ENCODE assay signal across 29 cellular contexts in the genomic region with DNA sequence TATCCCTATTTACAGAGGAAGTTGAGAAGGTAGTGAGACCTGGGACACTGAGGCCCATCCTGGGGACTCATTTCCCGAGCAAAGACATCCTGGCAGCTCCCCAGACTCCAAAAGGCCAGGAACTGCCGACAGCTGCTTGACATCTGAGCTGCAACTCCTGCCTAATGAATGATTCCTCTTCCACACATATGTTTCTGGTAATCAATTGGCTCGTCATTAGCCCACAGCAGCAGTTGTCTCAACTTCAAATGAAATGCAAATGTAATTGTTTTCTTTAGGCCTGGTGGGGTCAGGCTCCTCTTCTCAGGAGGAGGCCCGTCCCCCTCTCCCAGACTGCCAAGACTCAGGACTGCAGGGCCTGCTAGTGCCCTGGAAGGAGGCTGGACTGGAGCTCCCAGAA.
A peak's percentile ranks its signal among the peaks of the same experiment; 100 is the strongest.
DNase-seq lines count a peak whose midpoint lies in the region; ATAC-seq and TF ChIP-seq lines count a peak whose summit lies in the region.
"Had no signal": no experiment of that assay in that cellular context is flagged by ENCODE, and none has a peak within 500 bp of the region (broad histone marks: within the 10 kb centered on the region; RNA-seq: fewer than 3 reads in every experiment).

No MANE protein-coding gene starts in this region.

- H3K9me3 Mint-ChIP-seq in H9 (no peaks in the 10 kb centered on the region), neural crest cell (no peaks in the 10 kb centered on the region)
- H3K9me3 Mint-ChIP-seq in CD4-positive, alpha-beta T cell: no peaks in the 10 kb centered on the region
- H3K9me3 Mint-ChIP-seq: activated CD4-positive, alpha-beta T cell treated with anti-CD3 and anti-CD28 coated beads, Interleukin-2, amount 10 ng/mL, durations not matched to agents 24 days and 14 days; activated naive CD8-positive, alpha-beta T cell treated with anti-CD3 and anti-CD28 coated beads, Interleukin-2, amount 50 U/mL, for 24 hours; activated T-cell treated with anti-CD3 and anti-CD28 coated beads, Interleukin-2, amount 50 U/mL, for 4 hours; central memory CD8-positive, alpha-beta T cell; T-helper 2 cell treated with Interferon-gamma antibody and Interleukin-4, amounts not matched to agents 5 μg/mL and 100 μg/mL, for 36 hours had no signal

- no peak overlapping the region for H2AFZ ChIP-seq in H9 (ENCODE audit: low read length)

- H3K36me3 ChIP-seq in MG63: no peaks in the 10 kb centered on the region
- H3K36me3 ChIP-seq: lower lobe of right lung, neutrophil, prostate gland, sigmoid colon, suprapubic skin, upper lobe of right lung, WERI-Rb-1 had no signal

- H3K18ac ChIP-seq in H9 (ENCODE audit: insufficient read length, low read depth, low read length): no peak overlapping the region

- H3K23me2 ChIP-seq in H9 (ENCODE audit: insufficient read length, low read depth, low read length, poor library complexity, severe bottlenecking): no peaks in the 10 kb centered on the region

- H3K27ac Mint-ChIP-seq in H9 (no peak overlapping the region), neural crest cell (ENCODE audit: unreplicated experiment) (peak overlapping the region; percentile 12)
- no peak overlapping the region for H3K27ac Mint-ChIP-seq in CD4-positive, alpha-beta T cell
- H3K27ac Mint-ChIP-seq: activated CD4-positive, alpha-beta T cell treated with anti-CD3 and anti-CD28 coated beads, Interleukin-2, amount 10 ng/mL, durations not matched to agents 24 days and 14 days; activated naive CD8-positive, alpha-beta T cell treated with anti-CD3 and anti-CD28 coated beads, Interleukin-2, amount 50 U/mL, for 24 hours; T-helper 2 cell treated with Interferon-gamma antibody and Interleukin-4, amounts not matched to agents 5 μg/mL and 100 μg/mL, for 36 hours had no signal

- CTCF ChIA-PET in CD4-positive, alpha-beta T cell (lab: Charles Lee): no interaction called here

- H4K8ac ChIP-seq in H9 (replicated peaks; ENCODE audit: insufficient read length, low read depth, low read length): no peak overlapping the region

- H3K4me1 Mint-ChIP-seq in H9 (peaks cover 30 to 33% of the 10 kb centered on the region in 2 experiments), neural crest cell (peaks cover 36% of the 10 kb centered on the region)
- H3K4me1 Mint-ChIP-seq in CD4-positive, alpha-beta T cell (ENCODE audit: low read depth): no peaks in the 10 kb centered on the region
- H3K4me1 Mint-ChIP-seq: activated CD4-positive, alpha-beta T cell treated with anti-CD3 and anti-CD28 coated beads, Interleukin-2, amount 10 ng/mL, durations not matched to agents 24 days and 14 days; activated naive CD8-positive, alpha-beta T cell treated with anti-CD3 and anti-CD28 coated beads, Interleukin-2, amount 50 U/mL, for 24 hours; central memory CD8-positive, alpha-beta T cell had no signal

- POLR2A ChIA-PET in CD4-positive, alpha-beta T cell (lab: Charles Lee): no interaction called here

- no peaks in the 10 kb centered on the region for H3K9me3 ChIP-seq in H9 (ENCODE audit: control insufficient read depth, low read depth, low read length)
- H3K9me3 ChIP-seq in MG63: no peaks in the 10 kb centered on the region
- H3K9me3 ChIP-seq in CD4-positive, alpha-beta T cell (ENCODE audit: control insufficient read depth, low read length): no peaks in the 10 kb centered on the region
- H3K9me3 ChIP-seq: lower lobe of right lung, mucosa of descending colon, neutrophil, prostate gland, sigmoid colon, suprapubic skin, upper lobe of right lung had no signal

- no peak overlapping the region for H4K5ac ChIP-seq in H9 (ENCODE audit: insufficient read length, low read depth, low read length)

- H3K4me1 ChIP-seq in H9 (ENCODE audit: insufficient read depth, low read length): 0 out of 2 replicates have a peak, but pooled peaks cover 6% of the 10 kb centered on the region
- H3K4me1 ChIP-seq: lower lobe of right lung, prostate gland, sigmoid colon, suprapubic skin, upper lobe of right lung had no signal

- no peaks in the 10 kb centered on the region for H4K20me1 ChIP-seq in H9 (ENCODE audit: control insufficient read depth, insufficient read depth, insufficient read length)

- no peak for TF ChIP-seq CTCF in H9 (conservative IDR thresholded peaks at IDR 0.05)
- no peak for TF ChIP-seq CTCF in fibroblast of mammary gland (conservative IDR thresholded peaks at IDR 0.05; ENCODE audit: control insufficient read depth, insufficient read depth, low read depth, low read length)
- no peak for TF ChIP-seq CTCF in neural crest cell (conservative IDR thresholded peaks at IDR 0.05)
- TF ChIP-seq CTCF in CD4-positive, alpha-beta T cell (IDR thresholded peaks at IDR 0.05): no peak

- intact Hi-C loops in CD4-positive, alpha-beta T cell (cut with DNase I, micrococcal nuclease): no loop called here

- H3K9ac ChIP-seq in H9 (ENCODE audit: extremely low read depth, insufficient read length, low read length): no peak overlapping the region

- H3K4me2 ChIP-seq in H9 (ENCODE audit: insufficient read depth, insufficient read length, low read length): no peak overlapping the region

- ATAC-seq in HG02678 (IDR thresholded peaks at IDR 0.05; ENCODE audit: unreplicated experiment) (no peak), HG03469 (IDR thresholded peaks at IDR 0.05; ENCODE audit: unreplicated experiment) (no peak)
- no peak for ATAC-seq in CD4-positive, alpha-beta T cell (ENCODE audit: poor library complexity)
- ATAC-seq: activated naive CD8-positive, alpha-beta T cell treated with anti-CD3 and anti-CD28 coated beads, Interleukin-2, amount 50 U/mL, for 24 hours; activated T-cell treated with anti-CD3 and anti-CD28 coated beads, Interleukin-2, amount 50 U/mL, for 4 hours; lower lobe of right lung; mucosa of descending colon; PC-3; upper lobe of right lung had no signal

- no peak overlapping the region for H3K4me3 Mint-ChIP-seq in H9
- H3K4me3 Mint-ChIP-seq in neural crest cell: no peak overlapping the region
- H3K4me3 Mint-ChIP-seq in CD4-positive, alpha-beta T cell: no peak overlapping the region
- H3K4me3 Mint-ChIP-seq: activated CD4-positive, alpha-beta T cell treated with anti-CD3 and anti-CD28 coated beads, Interleukin-2, amount 10 ng/mL, durations not matched to agents 24 days and 14 days; activated naive CD8-positive, alpha-beta T cell treated with anti-CD3 and anti-CD28 coated beads, Interleukin-2, amount 50 U/mL, for 24 hours; activated T-cell treated with anti-CD3 and anti-CD28 coated beads, Interleukin-2, amount 50 U/mL, for 4 hours; central memory CD8-positive, alpha-beta T cell; T-helper 2 cell treated with Interferon-gamma antibody and Interleukin-4, amounts not matched to agents 5 μg/mL and 100 μg/mL, for 36 hours had no signal

- no peak overlapping the region for H3K4me3 ChIP-seq in fibroblast of mammary gland (ENCODE audit: control insufficient read depth, low read depth, low read length)
- no peak overlapping the region for H3K4me3 ChIP-seq in MG63
- H3K4me3 ChIP-seq: lower lobe of right lung, mucosa of descending colon, prostate gland, sigmoid colon, suprapubic skin, upper lobe of right lung had no signal

- H3K27ac ChIP-seq in H9 (ENCODE audit: insufficient read length, low read depth, low read length): no peak overlapping the region
- no peak overlapping the region for H3K27ac ChIP-seq in CD4-positive, alpha-beta T cell (ENCODE audit: low read depth, low read length)
- H3K27ac ChIP-seq: lower lobe of right lung, neutrophil, prostate gland, sigmoid colon, suprapubic skin, upper lobe of right lung, WERI-Rb-1 had no signal

- no peak overlapping the region for H3K14ac ChIP-seq in H9 (ENCODE audit: insufficient read depth, low read length)

- H4K91ac ChIP-seq in H9 (ENCODE audit: insufficient read length, low read depth, low read length): no peak overlapping the region

- H3K36me3 Mint-ChIP-seq in H9 (ENCODE audit: insufficient read depth in 1 of 3, low read depth in 3 of 3): no peaks in the 10 kb centered on the region
- H3K36me3 Mint-ChIP-seq in neural crest cell (ENCODE audit: low read depth): no peaks in the 10 kb centered on the region
- no peaks in the 10 kb centered on the region for H3K36me3 Mint-ChIP-seq in CD4-positive, alpha-beta T cell (ENCODE audit: low read depth)

- no peak overlapping the region for H3K4ac ChIP-seq in H9 (ENCODE audit: low read depth, low read length)

- H3K56ac ChIP-seq in H9 (ENCODE audit: insufficient read length, low read depth, low read length): no peak overlapping the region

- no peak overlapping the region for H2BK15ac ChIP-seq in H9 (ENCODE audit: low read depth, low read length)

- no peak overlapping the region for H2BK5ac ChIP-seq in H9 (ENCODE audit: insufficient read length, low read length)

- DNase-seq in H9 (peak; percentile 46), NCI-H69 (lab: John Stamatoyannopoulos, UW) (peak; percentile 50), fibroblast of mammary gland (ENCODE audit: low read depth) (peak; percentile 26), neural crest cell (ENCODE audit: low read depth, low spot score) (no peak), MG63 (no peak)
- no peak for DNase-seq in CD4-positive, alpha-beta T cell
- DNase-seq: ACHN; activated CD4-positive, alpha-beta T cell treated with anti-CD3 and anti-CD28 coated beads, Interleukin-2, amount 10 ng/mL, durations not matched to agents 24 days and 14 days; activated naive CD8-positive, alpha-beta T cell treated with anti-CD3 and anti-CD28 coated beads, Interleukin-2, amount 50 U/mL, for 24 hours; activated T-cell treated with anti-CD3 and anti-CD28 coated beads, Interleukin-2, amount 50 U/mL, for 4 hours; DND-41; lower lobe of right lung; mucosa of descending colon; NCI-H1105 treated with DMSO at 0.1 percent for 48 hours; NCI-H2081; NCI-H345; PC-3; Right ventricle myocardium superior; sigmoid colon; stimulated activated naive CD4-positive, alpha-beta T cell; upper lobe of right lung; WERI-Rb-1 had no signal

- H2BK12ac ChIP-seq in H9 (ENCODE audit: insufficient read length, low read depth, low read length): no peak overlapping the region

- H3K79me1 ChIP-seq in H9 (ENCODE audit: insufficient read depth, low read depth, low read length, poor library complexity, severe bottlenecking): no peaks in the 10 kb centered on the region

- H3K27me3 Mint-ChIP-seq in H9 (ENCODE audit: low read depth): peaks cover 15% of the 10 kb centered on the region
- H3K27me3 Mint-ChIP-seq in neural crest cell (ENCODE audit: low read depth): peaks cover 17% of the 10 kb centered on the region
- peaks cover 4% of the 10 kb centered on the region for H3K27me3 Mint-ChIP-seq in CD4-positive, alpha-beta T cell

- no CpG with 5 or more reads among the region's 4 CpGs for WGBS in H9 (ENCODE audit: extremely low coverage, insufficient read length, low lambda C conversion rate)

- no peak overlapping the region for H3T11ph ChIP-seq in H9 (ENCODE audit: low read length)

- H3K79me2 ChIP-seq in H9 (ENCODE audit: insufficient read depth, low read length): no peaks in the 10 kb centered on the region

- H3K27me3 ChIP-seq in H9 (ENCODE audit: insufficient read depth, low read length): no peaks in the 10 kb centered on the region
- H3K27me3 ChIP-seq in MG63: peaks cover 17% of the 10 kb centered on the region; the same call in 1 of the 2 replicates
- no peaks in the 10 kb centered on the region for H3K27me3 ChIP-seq in CD4-positive, alpha-beta T cell (ENCODE audit: control insufficient read depth, insufficient read depth, low read length)

- no peak overlapping the region for H2BK20ac ChIP-seq in H9 (ENCODE audit: low read depth, low read length, poor library complexity, severe bottlenecking)

- no peak overlapping the region for H3K23ac ChIP-seq in H9 (ENCODE audit: insufficient read length, low read depth, low read length)

- H2BK120ac ChIP-seq in H9 (ENCODE audit: low read depth, low read length, poor library complexity, severe bottlenecking): no peak overlapping the region

- H2AK5ac ChIP-seq in H9 (ENCODE audit: insufficient read length, low read length): no peak overlapping the region

Comparison
In these comparisons a context has a peak if more than half of its experiments do, and no peak if none do; other contexts are left out.
1. DNase-seq: peak in H9 (single experiment), NCI-H69 (single experiment) and fibroblast of mammary gland (single experiment); none in neural crest cell (single experiment), MG63 (single experiment) and CD4-positive, alpha-beta T cell (0 of 10).